Comparison of ENCODE assay signal across 10 cellular contexts in genomic region chr10:59006511-59007306, GRCh38.
DNase-seq lines count a peak whose midpoint lies in the region; ATAC-seq and TF ChIP-seq lines count a peak whose summit lies in the region.
"Had no signal": no experiment of that assay in that cellular context is flagged by ENCODE, and none has a peak within 500 bp of the region (broad histone marks: within the 10 kb centered on the region; RNA-seq: fewer than 3 reads in every experiment).

No MANE protein-coding gene starts in this region.

- no peaks in the 10 kb centered on the region for H3K79me2 ChIP-seq in smooth muscle cell (ENCODE audit: low read depth)

- no peak overlapping the region for H3K9ac ChIP-seq in smooth muscle cell (ENCODE audit: low read depth)

- no peak for TF ChIP-seq CTCF in foreskin fibroblast (IDR thresholded peaks at IDR 0.05; ENCODE audit: low read depth, low read length)
- TF ChIP-seq CTCF in smooth muscle cell (IDR thresholded peaks at IDR 0.05; ENCODE audit: borderline replicate concordance, insufficient read depth, poor library complexity, severe bottlenecking) = no peak

- peak; percentile 36 for ATAC-seq in GM18520 (IDR thresholded peaks at IDR 0.05; ENCODE audit: unreplicated experiment)
- no peak for ATAC-seq in HG02970 (IDR thresholded peaks at IDR 0.05; ENCODE audit: low FRiP score, unreplicated experiment)
- no peak for ATAC-seq in HG02852 (IDR thresholded peaks at IDR 0.05; ENCODE audit: unreplicated experiment)

- peaks cover 8% of the 10 kb centered on the region for H3K4me1 ChIP-seq in smooth muscle cell (ENCODE audit: low read depth)

- no peaks in the 10 kb centered on the region for H3F3A ChIP-seq in smooth muscle cell (ENCODE audit: low read depth)

- no peaks in the 10 kb centered on the region for H3K27me3 ChIP-seq in smooth muscle cell (ENCODE audit: low read depth)

- H3K36me3 ChIP-seq in smooth muscle cell (ENCODE audit: low read depth) = no peaks in the 10 kb centered on the region

- H3K27ac ChIP-seq in smooth muscle cell (ENCODE audit: low read depth) = no peak overlapping the region

- H3K4me2 ChIP-seq in smooth muscle cell = no peak overlapping the region

- H2AFZ ChIP-seq in smooth muscle cell (ENCODE audit: low read depth) = no peak overlapping the region

- H3K9me3 ChIP-seq in smooth muscle cell (replicated peaks; ENCODE audit: low read depth) = no peaks in the 10 kb centered on the region

- H3K4me3 ChIP-seq in foreskin fibroblast (ENCODE audit: low read depth in 1 of 2, low read length in 2 of 2) (no peak overlapping the region), skeletal muscle cell (ENCODE audit: low read depth, low read length) (no peak overlapping the region), smooth muscle cell (no peak overlapping the region)

- H4K20me1 ChIP-seq in smooth muscle cell (ENCODE audit: low read depth) = no peaks in the 10 kb centered on the region

- DNase-seq in RPMI7951 (ENCODE audit: low read depth) = peak; percentile 71
- peak; percentile 59 to 87 for DNase-seq in foreskin fibroblast
- peak; percentile 68 for DNase-seq in skeletal muscle cell (ENCODE audit: low read depth)
- no peak for DNase-seq in middle frontal gyrus (ENCODE audit: extremely low spot score, low spot score)
- DNase-seq in smooth muscle cell (lab: John Stamatoyannopoulos, UW; ENCODE audit: unreplicated experiment) = no peak
- DNase-seq: mesendoderm, NCI-H2227 treated with DMSO at 0.1 percent for 48 hours had no signal

- 71% methylated on average over 4 of the region's 4 CpGs for WGBS in smooth muscle cell (ENCODE audit: low lambda C conversion rate)

Comparison
In these comparisons a context has a peak if more than half of its experiments do, and no peak if none do; other contexts are left out.
1. DNase-seq: peak in RPMI7951 (single experiment), foreskin fibroblast (2 of 2) and skeletal muscle cell (single experiment); none in middle frontal gyrus (single experiment) and smooth muscle cell (single experiment).